ENCODE assay signal across 20 cellular contexts in genomic region chr11:126229782-126230540, GRCh38.
"Had no signal": no experiment of that assay in that cellular context is flagged by ENCODE, and none has a peak within 500 bp of the region (broad histone marks: within the 10 kb centered on the region; RNA-seq: fewer than 3 reads in every experiment).

No MANE protein-coding gene starts in this region.

- H3K27me3 ChIP-seq: adrenal gland, dorsolateral prefrontal cortex, esophagus muscularis mucosa, sigmoid colon, stomach, uterus had no signal

- DNase-seq: activated B cell treated with CpG ODN at 0.5 μM for 24 hours; activated CD4-positive, alpha-beta T cell treated with anti-CD3 and anti-CD28 coated beads, Interleukin-2, amount 10 ng/mL, durations not matched to agents 24 days and 14 days; activated CD8-positive, alpha-beta memory T cell treated with anti-CD3 and anti-CD28 coated beads for 24 hours; activated naive CD4-positive, alpha-beta T cell treated with anti-CD3 and anti-CD28 coated beads, Interleukin-2, amount 50 U/mL, for 16 hours; adrenal gland; dorsolateral prefrontal cortex; mammary epithelial cell; mucosa of descending colon; occipital lobe; sigmoid colon; stimulated activated CD4-positive, alpha-beta T cell treated with anti-CD3 and anti-CD28 coated beads, Interleukin-12 subunit alpha, Interleukin-12 subunit beta, amount 100 ng/mL, for 4 hours; stimulated activated CD8-positive, alpha-beta memory T cell treated with anti-CD3 and anti-CD28 coated beads, Interleukin-4, amount 100 ng/mL, for 48 hours; stomach; uterus had no signal

- H3K36me3 ChIP-seq: prostate gland, thoracic aorta, uterus had no signal

- H3K4me3 ChIP-seq: adrenal gland, dorsolateral prefrontal cortex, esophagus muscularis mucosa, mucosa of descending colon, prostate gland, sigmoid colon, stomach, thoracic aorta, uterus had no signal

- H3K9me3 ChIP-seq: adrenal gland, esophagus muscularis mucosa, mucosa of descending colon, prostate gland, sigmoid colon, stomach, thoracic aorta, uterus had no signal

- FAIRE-seq: endometrium, TTC549 had no signal

- H3K4me1 ChIP-seq: esophagus muscularis mucosa, prostate gland, sigmoid colon, uterus had no signal

- H3K27ac ChIP-seq: adrenal gland, esophagus muscularis mucosa, prostate gland, sigmoid colon, stomach, thoracic aorta, uterus had no signal

- ATAC-seq: mucosa of descending colon; natural killer cell treated with Interleukin-12 subunit alpha and Interleukin-12 subunit beta and Interleukin-15 and Interleukin-18, amount 100 ng/mL, for 72 hours had no signal
